ENCODE assay signal across 2 cellular contexts in genomic region chr1:25055961-25056360, GRCh38.
TF ChIP-seq lines count a peak whose summit lies in the region.

No MANE protein-coding gene starts in this region.

TF ChIP-seq in IMR-90, 13 proteins besides CTCF, POLR2A, EP300 and RAD21:
- no peak for TF ChIP-seq USF2 (IDR thresholded peaks at IDR 0.05; ENCODE audit: low read depth, low read length)
- TF ChIP-seq FOS (IDR thresholded peaks at IDR 0.05; ENCODE audit: low read depth, low read length), result no peak
- no peak for TF ChIP-seq MAFK (IDR thresholded peaks at IDR 0.05; ENCODE audit: low read depth, low read length)
- no peak for TF ChIP-seq CEBPB (IDR thresholded peaks at IDR 0.05; ENCODE audit: low read depth, low read length)
- TF ChIP-seq CHD1 (IDR thresholded peaks at IDR 0.05; ENCODE audit: low read depth, low read length), result no peak
- no peak for TF ChIP-seq RCOR1 (IDR thresholded peaks at IDR 0.05; ENCODE audit: insufficient replicate concordance, low read length)
- no peak for TF ChIP-seq RFX5 (IDR thresholded peaks at IDR 0.05; ENCODE audit: low read depth, low read length)
- no peak for TF ChIP-seq NFE2L2 (IDR thresholded peaks at IDR 0.05; ENCODE audit: low read depth, low read length)
- no peak for TF ChIP-seq MAZ (IDR thresholded peaks at IDR 0.05; ENCODE audit: borderline replicate concordance, low read depth, low read length)
- no peak for TF ChIP-seq BHLHE40 (IDR thresholded peaks at IDR 0.05; ENCODE audit: low read depth, low read length)
- no peak for TF ChIP-seq SMC3 (IDR thresholded peaks at IDR 0.05; ENCODE audit: low read depth, low read length)
- no peak for TF ChIP-seq MXI1 (IDR thresholded peaks at IDR 0.05; ENCODE audit: borderline replicate concordance, low read depth, low read length)
- TF ChIP-seq ELK1 (IDR thresholded peaks at IDR 0.05; ENCODE audit: borderline replicate concordance, low read depth, low read length), result no peak

TF ChIP-seq in K562, 482 proteins besides CTCF, POLR2A, EP300 and RAD21 (continued from another document):
- no peak for TF ChIP-seq ZNF395 (CRISPR knock-in tag; IDR thresholded peaks at IDR 0.05)
TF ChIP-seq in K562: peak in this region for 0.
